17 cellular contexts compared by ENCODE assay signal in genomic region chr1:71780681-71781080, GRCh38.
DNase-seq lines count a peak whose midpoint lies in the region; ATAC-seq and TF ChIP-seq lines count a peak whose summit lies in the region.
"Had no signal": no experiment of that assay in that cellular context is flagged by ENCODE, and none has a peak within 500 bp of the region (broad histone marks: within the 10 kb centered on the region; RNA-seq: fewer than 3 reads in every experiment).

No MANE protein-coding gene starts in this region.

- ATAC-seq in activated CD8-positive, alpha-beta T cell treated with anti-CD3 and anti-CD28 coated beads for 36 hours, result peak; percentile 64
- no peak for ATAC-seq in activated CD8-positive, alpha-beta T cell treated with anti-CD3 and anti-CD28 coated beads, Interleukin-2, amount 10 ng/mL, durations not matched to agents 7 days and 5 days
- ATAC-seq in HG02610 (IDR thresholded peaks at IDR 0.05; ENCODE audit: unreplicated experiment) (peak; percentile 85), HG03565 (IDR thresholded peaks at IDR 0.05; ENCODE audit: unreplicated experiment) (peak; percentile 88), right lobe of liver (no peak)
- ATAC-seq in CD4-positive, alpha-beta T cell (ENCODE audit: poor library complexity), result no peak
- ATAC-seq: Panc1 had no signal

- no peaks in the 10 kb centered on the region for H3K27me3 Mint-ChIP-seq in activated CD8-positive, alpha-beta T cell treated with anti-CD3 and anti-CD28 coated beads for 36 hours
- no peaks in the 10 kb centered on the region for H3K27me3 Mint-ChIP-seq in activated CD8-positive, alpha-beta T cell treated with anti-CD3 and anti-CD28 coated beads, Interleukin-2, amount 10 ng/mL, durations not matched to agents 7 days and 5 days (ENCODE audit: low read depth)
- H3K27me3 Mint-ChIP-seq in CD4-positive, alpha-beta T cell, result no peaks in the 10 kb centered on the region
- H3K27me3 Mint-ChIP-seq: activated T-cell treated with anti-CD3 and anti-CD28 coated beads, Interleukin-2, amount 50 U/mL, for 24 hours; brain had no signal

- intact Hi-C loops in activated CD8-positive, alpha-beta T cell treated with anti-CD3 and anti-CD28 coated beads for 36 hours (cut with micrococcal nuclease), result no loop called here
- intact Hi-C loops in right lobe of liver (cut with DNase I), result no loop called here
- intact Hi-C loops in CD4-positive, alpha-beta T cell (cut with DNase I, micrococcal nuclease), result no loop called here

- WGBS in right lobe of liver (ENCODE audit: insufficient coverage, low coverage, low lambda C conversion rate, missing lambda C conversion rate), result 78% methylated on average over 3 of the region's 3 CpGs

- H3K9ac ChIP-seq in skeletal muscle satellite cell (ENCODE audit: low read depth, low read length), result no peak overlapping the region

- peaks cover 7% of the 10 kb centered on the region for H3K4me1 ChIP-seq in skeletal muscle satellite cell (ENCODE audit: control insufficient read depth, insufficient read depth, low read length)
- no peaks in the 10 kb centered on the region for H3K4me1 ChIP-seq in right lobe of liver
- H3K4me1 ChIP-seq: upper lobe of left lung had no signal

- no peaks in the 10 kb centered on the region for H3K9me3 Mint-ChIP-seq in activated CD8-positive, alpha-beta T cell treated with anti-CD3 and anti-CD28 coated beads for 36 hours
- H3K9me3 Mint-ChIP-seq in activated CD8-positive, alpha-beta T cell treated with anti-CD3 and anti-CD28 coated beads, Interleukin-2, amount 10 ng/mL, durations not matched to agents 7 days and 5 days (ENCODE audit: insufficient read depth), result no peaks in the 10 kb centered on the region
- H3K9me3 Mint-ChIP-seq in CD4-positive, alpha-beta T cell, result peaks cover 2% of the 10 kb centered on the region
- H3K9me3 Mint-ChIP-seq: brain had no signal

- no peaks in the 10 kb centered on the region for H3K36me3 Mint-ChIP-seq in activated CD8-positive, alpha-beta T cell treated with anti-CD3 and anti-CD28 coated beads for 36 hours (ENCODE audit: low read depth)
- H3K36me3 Mint-ChIP-seq in activated CD8-positive, alpha-beta T cell treated with anti-CD3 and anti-CD28 coated beads, Interleukin-2, amount 10 ng/mL, durations not matched to agents 7 days and 5 days (ENCODE audit: low read depth), result no peaks in the 10 kb centered on the region
- no peaks in the 10 kb centered on the region for H3K36me3 Mint-ChIP-seq in CD4-positive, alpha-beta T cell (ENCODE audit: low read depth)

- H3K9me3 ChIP-seq in skeletal muscle satellite cell (replicated peaks; ENCODE audit: low read length) (no peaks in the 10 kb centered on the region), right lobe of liver (no peaks in the 10 kb centered on the region)
- no peaks in the 10 kb centered on the region for H3K9me3 ChIP-seq in CD4-positive, alpha-beta T cell (ENCODE audit: control insufficient read depth, low read length)
- H3K9me3 ChIP-seq: upper lobe of left lung had no signal

- no peak for TF ChIP-seq POLR2A in right lobe of liver (IDR thresholded peaks at IDR 0.05)

- POLR2A ChIA-PET in activated CD8-positive, alpha-beta T cell treated with anti-CD3 and anti-CD28 coated beads for 36 hours (lab: Charles Lee), result no interaction called here
- POLR2A ChIA-PET in activated CD8-positive, alpha-beta T cell treated with anti-CD3 and anti-CD28 coated beads, Interleukin-2, amount 10 ng/mL, durations not matched to agents 7 days and 5 days (lab: Charles Lee), result no interaction called here
- POLR2A ChIA-PET in CD4-positive, alpha-beta T cell (lab: Charles Lee), result no interaction called here

- H3K4me2 ChIP-seq in skeletal muscle satellite cell (ENCODE audit: low read length), result peak overlapping the region; percentile 42

- H3K36me3 ChIP-seq in skeletal muscle satellite cell (ENCODE audit: insufficient read depth, low read length) (no peaks in the 10 kb centered on the region), right lobe of liver (no peaks in the 10 kb centered on the region)
- H3K36me3 ChIP-seq: upper lobe of left lung had no signal

- H3K4me3 ChIP-seq in skeletal muscle satellite cell (ENCODE audit: low read length) (no peak overlapping the region), right lobe of liver (no peak overlapping the region)
- H3K4me3 ChIP-seq: upper lobe of left lung had no signal

- peak; percentile 22 for DNase-seq in activated CD8-positive, alpha-beta T cell treated with anti-CD3 and anti-CD28 coated beads for 36 hours
- no peak for DNase-seq in activated CD8-positive, alpha-beta T cell treated with anti-CD3 and anti-CD28 coated beads, Interleukin-2, amount 10 ng/mL, durations not matched to agents 7 days and 5 days
- no peak for DNase-seq in right lobe of liver
- DNase-seq in CD4-positive, alpha-beta T cell, result no peak
- no peak for DNase-seq in activated CD4-positive, alpha-beta T cell treated with anti-CD3 and anti-CD28 coated beads, Interleukin-2, amount 50 U/mL, for 1 hour
- DNase-seq: 8988T; activated T-cell treated with anti-CD3 and anti-CD28 coated beads, Interleukin-2, amount 50 U/mL, for 24 hours; midbrain; NCI-H2081 treated with DMSO at 0.1 percent for 48 hours; retina; T-helper 9 cell; upper lobe of left lung had no signal

- CTCF ChIA-PET in activated CD8-positive, alpha-beta T cell treated with anti-CD3 and anti-CD28 coated beads for 36 hours (lab: Charles Lee), result no interaction called here
- CTCF ChIA-PET in activated CD8-positive, alpha-beta T cell treated with anti-CD3 and anti-CD28 coated beads, Interleukin-2, amount 10 ng/mL, durations not matched to agents 7 days and 5 days (lab: Charles Lee), result no interaction called here
- CTCF ChIA-PET in CD4-positive, alpha-beta T cell (lab: Charles Lee), result no interaction called here

- H3K27ac ChIP-seq in right lobe of liver, result no peak overlapping the region
- no peak overlapping the region for H3K27ac ChIP-seq in CD4-positive, alpha-beta T cell (ENCODE audit: low read depth, low read length)
- H3K27ac ChIP-seq: upper lobe of left lung had no signal

- H3K27ac Mint-ChIP-seq in activated CD8-positive, alpha-beta T cell treated with anti-CD3 and anti-CD28 coated beads for 36 hours, result no peak overlapping the region
- H3K27ac Mint-ChIP-seq in activated CD8-positive, alpha-beta T cell treated with anti-CD3 and anti-CD28 coated beads, Interleukin-2, amount 10 ng/mL, durations not matched to agents 7 days and 5 days, result no peak overlapping the region
- no peak overlapping the region for H3K27ac Mint-ChIP-seq in CD4-positive, alpha-beta T cell
- H3K27ac Mint-ChIP-seq: activated T-cell treated with anti-CD3 and anti-CD28 coated beads, Interleukin-2, amount 50 U/mL, for 24 hours; brain had no signal

- no peak for TF ChIP-seq CTCF in activated CD8-positive, alpha-beta T cell treated with anti-CD3 and anti-CD28 coated beads for 36 hours (IDR thresholded peaks at IDR 0.05)
- no peak for TF ChIP-seq CTCF in right lobe of liver (IDR thresholded peaks at IDR 0.05)
- TF ChIP-seq CTCF in CD4-positive, alpha-beta T cell (IDR thresholded peaks at IDR 0.05), result no peak

- H3K27me3 ChIP-seq in skeletal muscle satellite cell (ENCODE audit: control insufficient read depth, insufficient read depth, low read length) (no peaks in the 10 kb centered on the region), right lobe of liver (no peaks in the 10 kb centered on the region)
- no peaks in the 10 kb centered on the region for H3K27me3 ChIP-seq in CD4-positive, alpha-beta T cell (ENCODE audit: control insufficient read depth, insufficient read depth, low read length)
- H3K27me3 ChIP-seq: upper lobe of left lung had no signal

- H3K4me3 Mint-ChIP-seq in activated CD8-positive, alpha-beta T cell treated with anti-CD3 and anti-CD28 coated beads for 36 hours, result no peak overlapping the region
- H3K4me3 Mint-ChIP-seq in activated CD8-positive, alpha-beta T cell treated with anti-CD3 and anti-CD28 coated beads, Interleukin-2, amount 10 ng/mL, durations not matched to agents 7 days and 5 days, result no peak overlapping the region
- H3K4me3 Mint-ChIP-seq in CD4-positive, alpha-beta T cell, result no peak overlapping the region
- H3K4me3 Mint-ChIP-seq: activated T-cell treated with anti-CD3 and anti-CD28 coated beads, Interleukin-2, amount 50 U/mL, for 24 hours; brain had no signal

- H3K4me1 Mint-ChIP-seq in activated CD8-positive, alpha-beta T cell treated with anti-CD3 and anti-CD28 coated beads for 36 hours (ENCODE audit: low read depth), result peaks cover 4% of the 10 kb centered on the region
- H3K4me1 Mint-ChIP-seq in activated CD8-positive, alpha-beta T cell treated with anti-CD3 and anti-CD28 coated beads, Interleukin-2, amount 10 ng/mL, durations not matched to agents 7 days and 5 days (ENCODE audit: low read depth), result peaks cover 2% of the 10 kb centered on the region
- H3K4me1 Mint-ChIP-seq in CD4-positive, alpha-beta T cell (ENCODE audit: low read depth), result no peaks in the 10 kb centered on the region

Comparison
In these comparisons a context has a peak if more than half of its experiments do, and no peak if none do; other contexts are left out.
1. ATAC-seq: peak in activated CD8-positive, alpha-beta T cell treated with anti-CD3 and anti-CD28 coated beads for 36 hours (single experiment), HG02610 (single experiment) and HG03565 (single experiment); none in activated CD8-positive, alpha-beta T cell treated with anti-CD3 and anti-CD28 coated beads, Interleukin-2, amount 10 ng/mL, durations not matched to agents 7 days and 5 days (single experiment), right lobe of liver (0 of 4) and CD4-positive, alpha-beta T cell (single experiment).